In the genomic region with DNA sequence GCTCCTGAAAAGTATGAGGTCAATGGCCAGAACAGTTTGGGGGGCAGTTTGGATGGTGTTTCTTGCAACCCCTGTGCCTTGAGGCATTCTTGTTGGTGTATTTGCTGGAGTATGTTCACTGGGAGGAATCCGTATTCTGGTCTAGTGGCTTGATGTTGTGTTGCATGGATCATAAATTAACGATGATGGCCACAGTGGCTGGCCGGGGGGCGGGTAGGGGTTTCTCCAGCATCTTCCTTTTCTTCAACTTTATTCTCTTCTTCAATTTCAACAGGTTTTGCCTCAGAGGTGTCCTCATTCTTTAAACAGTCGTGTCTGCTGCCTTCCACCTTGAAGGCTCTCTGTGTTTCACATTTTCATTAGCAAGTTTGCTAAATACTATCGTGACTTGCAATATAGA, we compare ENCODE assay signal across 34 cellular contexts. TPM values are rescaled to one million over a fixed set of nuclear protein-coding genes. Genes with fewer than 3 reads are reported as not detected.
"Had no signal": no experiment of that assay in that cellular context is flagged by ENCODE, and none has a peak within 500 bp of the region (broad histone marks: within the 10 kb centered on the region; RNA-seq: fewer than 3 reads in every experiment).

No MANE protein-coding gene starts in this region.

- DNase-seq: activated B cell treated with CpG ODN at 0.5 μM for 24 hours; activated CD4-positive, alpha-beta T cell treated with anti-CD3 and anti-CD28 coated beads for 48 hours; activated CD4-positive, alpha-beta T cell treated with anti-CD3 and anti-CD28 coated beads, Interleukin-2, amount 50 U/mL, for 1 hour; activated CD4-positive, alpha-beta T cell treated with anti-CD3 and anti-CD28 coated beads, Interleukin-2, amount 50 U/mL, for 48 hours; activated CD8-positive, alpha-beta memory T cell treated with anti-CD3 and anti-CD28 coated beads for 24 hours; activated CD8-positive, alpha-beta T cell treated with anti-CD3 and anti-CD28 coated beads for 36 hours; activated effector memory CD4-positive, alpha-beta T cell treated with Interleukin-2 at 50 U/mL for 16 hours; activated gamma-delta T cell treated with Interleukin-2 at 50 U/mL for 16 hours; activated naive CD4-positive, alpha-beta T cell treated with anti-CD3 and anti-CD28 coated beads, Interleukin-2, amount 50 U/mL, for 16 hours; activated naive CD4-positive, alpha-beta T cell treated with Interleukin-2 at 50 U/mL for 16 hours; activated naive CD8-positive, alpha-beta T cell treated with anti-CD3 and anti-CD28 coated beads for 36 hours; activated naive CD8-positive, alpha-beta T cell treated with anti-CD3 and anti-CD28 coated beads, Interleukin-2, amount 50 U/mL, for 24 hours; activated T-cell treated with anti-CD3 and anti-CD28 coated beads, Interleukin-2, amount 50 U/mL, for 4 hours; adrenal gland; amygdala; aorta; body of pancreas; central memory CD4-positive, alpha-beta T cell; cerebellar nuclear complex; colonic mucosa; effector memory CD4-positive, alpha-beta T cell; endodermal cell; erythroblast; esophagus squamous epithelium; foreskin melanocyte; T-helper 1 cell; T-helper 17 cell; T1000; WERI-Rb-1 had no signal

- H3K27me3 ChIP-seq: adrenal gland, body of pancreas, cardiac muscle cell, colonic mucosa, esophagus squamous epithelium, gastroesophageal sphincter had no signal

- ATAC-seq: activated CD4-positive, CD25-positive, alpha-beta regulatory T cell treated with anti-CD3 and anti-CD28 coated beads, Interleukin-2, amount 50 U/mL, for 24 hours; activated CD8-positive, alpha-beta T cell treated with anti-CD3 and anti-CD28 coated beads for 36 hours; activated naive CD8-positive, alpha-beta T cell treated with anti-CD3 and anti-CD28 coated beads, Interleukin-2, amount 50 U/mL, for 24 hours; activated T-cell treated with anti-CD3 and anti-CD28 coated beads, Interleukin-2, amount 50 U/mL, for 4 hours; activated T-helper 17 cell treated with anti-CD3 and anti-CD28 coated beads, Interleukin-2, amount 50 U/mL, for 72 hours; body of pancreas; gastroesophageal sphincter; T-helper 17 cell had no signal

- H3K27ac ChIP-seq: adrenal gland, body of pancreas, cardiac muscle cell, colonic mucosa, gastroesophageal sphincter, WERI-Rb-1 had no signal

- H3K4me3 ChIP-seq: adrenal gland, body of pancreas, cardiac muscle cell, colonic mucosa, esophagus squamous epithelium, gastroesophageal sphincter had no signal

- H3K4me1 ChIP-seq: body of pancreas, colonic mucosa had no signal

- H3K9me3 ChIP-seq: adrenal gland, body of pancreas, colonic mucosa, esophagus squamous epithelium had no signal

- H3K36me3 ChIP-seq: adrenal gland, cardiac muscle cell, colonic mucosa, esophagus squamous epithelium, gastroesophageal sphincter, WERI-Rb-1 had no signal

RNA-seq across cellular contexts. Expression of a gene that starts 43.0 kb away (rescaled TPM):
- total RNA-seq: activated B cell treated with CpG ODN at 0.5 μM for 24 hours; activated CD8-positive, alpha-beta T cell treated with anti-CD3 and anti-CD28 coated beads for 36 hours; activated naive CD8-positive, alpha-beta T cell treated with anti-CD3 and anti-CD28 coated beads for 36 hours; activated T-helper 17 cell treated with anti-CD3 and anti-CD28 coated beads, Interleukin-2, amount 50 U/mL, for 72 hours; dermis microvascular lymphatic vessel endothelial cell; T-helper 17 cell had no signal
